In genomic region chr12:45725631-45726593, GRCh38 we compare ENCODE assay signal across 8 cellular contexts. TPM values are rescaled to one million over a fixed set of nuclear protein-coding genes. Genes with fewer than 3 reads are reported as not detected.
A peak's percentile ranks its signal among the peaks of the same experiment; 100 is the strongest.
DNase-seq lines count a peak whose midpoint lies in the region; ATAC-seq and TF ChIP-seq lines count a peak whose summit lies in the region.

No MANE protein-coding gene starts in this region.

- TF ChIP-seq CTCF in heart left ventricle (IDR thresholded peaks at IDR 0.05) (peak; percentile 51 to 83 (median 72)), LNCaP clone FGC (IDR thresholded peaks at IDR 0.05; ENCODE audit: control insufficient read depth, extremely low read depth, insufficient read depth) (peak; percentile 66), coronary artery (IDR thresholded peaks at IDR 0.05) (peak; percentile 62), thyroid gland (IDR thresholded peaks at IDR 0.05) (peak; percentile 27 to 68 (median 56))

- peaks cover 11% of the 10 kb centered on the region for H3K4me1 Mint-ChIP-seq in memory B cell

- H3K27ac ChIP-seq in heart left ventricle (peak overlapping the region in 11 of 12 donors; percentile 94 to 100 (median 98)), coronary artery (peak overlapping the region; percentile 94 to 100), thyroid gland (peak overlapping the region; percentile 99 to 100 (median 99))

- H3K27me3 ChIP-seq in heart left ventricle: no peaks in the 10 kb centered on the region
- H3K27me3 ChIP-seq in thyroid gland: no peaks in the 10 kb centered on the region

- H3K4me3 ChIP-seq in heart left ventricle (peak overlapping the region; percentile 64 to 94 (median 83)), LNCaP clone FGC (ENCODE audit: low read depth, low read length) (peak overlapping the region; percentile 98), coronary artery (peak overlapping the region; percentile 93), thyroid gland (replicated peaks in 1 of 3) (peak overlapping the region; percentile 52 to 95 (median 56))

- no peaks in the 10 kb centered on the region for H3K9me3 Mint-ChIP-seq in memory B cell

- no peak for TF ChIP-seq POLR2A in heart left ventricle (IDR thresholded peaks at IDR 0.05)
- TF ChIP-seq POLR2A in thyroid gland (IDR thresholded peaks at IDR 0.05): no peak

- ATAC-seq in heart left ventricle (no peak), memory B cell (ENCODE audit: low read depth) (no peak), HG03460 (IDR thresholded peaks at IDR 0.05; ENCODE audit: unreplicated experiment) (no peak)

- H3K36me3 ChIP-seq in heart left ventricle (no peaks in the 10 kb centered on the region), thyroid gland (no peaks in the 10 kb centered on the region)

- H3K4me1 ChIP-seq in heart left ventricle (peaks cover 2 to 52% (median 39%) of the 10 kb centered on the region in 12 donors), thyroid gland (peaks cover 24 to 36% of the 10 kb centered on the region in 2 donors)

- intact Hi-C loops in heart left ventricle (cut with DNase I): loop anchor here in 9 of 10 donors (5.0 to 10.0 kb wide), 9 partner anchors 179 to 551 kb away; partner anchors contain the start of genes ANO6 (in 3 of the 9) and SCAF11 (in 3 of the 9)
- intact Hi-C loops in cardiac septum (cut with DNase I): loop anchor here (5.0 to 10.0 kb wide), 3 partner anchors 181 to 509 kb away; partner anchors contain the start of gene ANO6
- intact Hi-C loops in thyroid gland (cut with DNase I): no loop called here

- H3K9me3 ChIP-seq in heart left ventricle: no peaks in the 10 kb centered on the region
- H3K9me3 ChIP-seq in thyroid gland: no peaks in the 10 kb centered on the region

- peak overlapping the region; percentile 100 for H3K4me3 Mint-ChIP-seq in memory B cell

- no peaks in the 10 kb centered on the region for H3K27me3 Mint-ChIP-seq in memory B cell

- DNase-seq in heart left ventricle (peak in 2 of 5 donors; percentile 23 to 32), cardiac septum (ENCODE audit: low spot score) (no peak), LNCaP clone FGC (ENCODE audit: low read depth) (no peak), SIG-M5 (lab: John Stamatoyannopoulos, UW) (peak; percentile 10), coronary artery (ENCODE audit: low spot score) (no peak), memory B cell (ENCODE audit: low spot score in 2 of 2) (peak in 1 of 2 donors; percentile 51), thyroid gland (peak; percentile 12 to 17)

- H3K27ac Mint-ChIP-seq in memory B cell: peak overlapping the region; percentile 94

- peaks cover 3% of the 10 kb centered on the region for H3K36me3 Mint-ChIP-seq in memory B cell

- WGBS in heart left ventricle, 4 donors: 3 to 4% (median 4%) methylated on average over 12 of the region's 12 CpGs
- 6 to 7% methylated on average over 12 of the region's 12 CpGs for WGBS in thyroid gland, 2 donors

RNA-seq across cellular contexts. Expression of gene ARID2, which starts 3.6 kb away (rescaled TPM):
- total RNA-seq in heart left ventricle (10 to 100 TPM; 12.9 to 22.6 (median 19.1) TPM), cardiac septum (24.2 TPM), thyroid gland (10 to 100 TPM; 44.7 to 69.2 (median 50.6) TPM)
- 1 to 10 TPM; 5.6 to 5.7 TPM for polyA plus RNA-seq in heart left ventricle

Comparison
In these comparisons a context has a peak if more than half of its experiments do, and no peak if none do; other contexts are left out.
1. DNase-seq: peak in SIG-M5 (single experiment) and thyroid gland (2 of 2); none in cardiac septum (single experiment), LNCaP clone FGC (single experiment) and coronary artery (single experiment).
2. Peak in every context shown above with its lines, with median percentiles within 50 percentile points of each other: H3K27ac ChIP-seq, H3K4me3 ChIP-seq and CTCF ChIP-seq.